ENCODE assay signal across 9 cellular contexts in the genomic region with DNA sequence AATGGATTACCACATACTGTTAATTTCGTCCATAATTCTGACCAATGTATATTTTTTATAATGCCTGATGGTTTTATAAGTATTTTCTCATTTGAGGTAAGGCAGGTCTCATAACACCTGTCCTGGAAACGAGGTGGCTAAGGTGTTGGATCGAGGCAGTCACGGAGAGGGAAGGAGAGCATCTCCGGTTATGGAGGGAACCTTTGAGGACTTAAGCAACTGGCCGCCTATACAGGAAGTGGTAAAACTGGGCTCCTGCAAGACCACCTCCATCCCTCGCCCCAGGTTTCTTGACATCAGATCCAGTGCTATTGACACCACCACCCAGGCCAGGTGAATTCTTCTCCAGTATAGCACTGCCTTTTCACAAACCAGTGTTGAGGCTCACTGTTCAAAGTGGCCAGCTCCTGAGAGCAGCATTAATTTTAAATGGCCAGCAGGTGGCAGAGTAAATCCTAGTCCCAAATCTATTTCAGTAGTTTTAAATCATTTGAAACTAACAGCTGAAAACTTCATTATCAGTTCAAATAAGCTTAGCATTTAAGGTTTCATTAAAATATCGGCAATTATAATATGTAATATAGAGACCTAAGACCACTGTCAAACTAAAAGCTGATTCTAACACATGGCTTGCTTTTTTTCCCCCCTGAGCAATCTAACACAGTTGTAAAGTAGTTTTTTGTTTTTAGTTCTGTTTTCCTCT.
DNase-seq lines count a peak whose midpoint lies in the region; ATAC-seq, FAIRE-seq and TF ChIP-seq lines count a peak whose summit lies in the region.
"Had no signal": no experiment of that assay in that cellular context is flagged by ENCODE, and none has a peak within 500 bp of the region (broad histone marks: within the 10 kb centered on the region; RNA-seq: fewer than 3 reads in every experiment).

No MANE protein-coding gene starts in this region.

- RAD21 ChIA-PET in GM12878 (lab: Charles Lee; ENCODE audit: unreplicated experiment) = interaction anchor here (0.7 to 3.7 kb wide), 17 partner anchors 10 to 680 kb away, joined by 3 to 40 read pairs (median 4); no protein-coding TSS in a partner anchor

- H3K4me1 ChIP-seq in GM12878 (ENCODE audit: control insufficient read depth, insufficient read depth, low read length) = no peaks in the 10 kb centered on the region

- H4K20me1 ChIP-seq in GM12878 (ENCODE audit: control insufficient read depth, insufficient read depth) = no peaks in the 10 kb centered on the region

- intact Hi-C loops in GM12878 (cut with micrococcal nuclease; ENCODE audit: unreplicated experiment) = loop anchor here (1.0 kb wide), 2 partner anchors 212 to 902 kb away; no protein-coding TSS in a partner anchor

- no peak overlapping the region for H3K27ac Mint-ChIP-seq in stimulated activated effector memory CD8-positive, alpha-beta T cell treated with anti-CD3 and anti-CD28 coated beads, Interleukin-12 subunit alpha, Interleukin-12 subunit beta, amount 100 ng/mL, for 72 hours

- DNase-seq in AG10803 (ENCODE audit: low read depth) (peak; percentile 56), NCI-H345 treated with DMSO at 0.1 percent for 48 hours (lab: John Stamatoyannopoulos, UW; ENCODE audit: unreplicated experiment) (peak; percentile 77), GM12878 (ENCODE audit: low read depth, low spot score) (no peak), iPS-NIHi7 (ENCODE audit: extremely low spot score) (peak; percentile 73)
- DNase-seq in stimulated activated effector memory CD8-positive, alpha-beta T cell treated with anti-CD3 and anti-CD28 coated beads, Interleukin-12 subunit alpha, Interleukin-12 subunit beta, amount 100 ng/mL, for 72 hours (ENCODE audit: low spot score in 2 of 2) = no peak

- no peaks in the 10 kb centered on the region for H3K36me3 Mint-ChIP-seq in stimulated activated effector memory CD8-positive, alpha-beta T cell treated with anti-CD3 and anti-CD28 coated beads, Interleukin-12 subunit alpha, Interleukin-12 subunit beta, amount 100 ng/mL, for 72 hours
- H3K36me3 Mint-ChIP-seq: IgD-negative memory B cell had no signal

- TF ChIP-seq EP300 in GM12878 (IDR thresholded peaks at IDR 0.05; ENCODE audit: borderline replicate concordance in 1 of 2, control insufficient read depth in 1 of 2, low read depth in 2 of 2, low read length in 2 of 2) = no peak

- no peak overlapping the region for H3K27ac ChIP-seq in GM12878 (ENCODE audit: control insufficient read depth, insufficient read depth)

- peak; percentile 65 for ATAC-seq in HG03175 (IDR thresholded peaks at IDR 0.05; ENCODE audit: unreplicated experiment)
- ATAC-seq in GM12878 = peak; percentile 81
- peak; percentile 50 for ATAC-seq in stimulated activated effector memory CD8-positive, alpha-beta T cell treated with anti-CD3 and anti-CD28 coated beads, Interleukin-12 subunit alpha, Interleukin-12 subunit beta, amount 100 ng/mL, for 72 hours
- no peak for ATAC-seq in GM21717 (IDR thresholded peaks at IDR 0.05; ENCODE audit: unreplicated experiment)

- BruUV-seq in GM12878 (replicated peaks; lab: Mats Ljungman, UMichigan) = no TSS peak

- no peaks in the 10 kb centered on the region for H3K36me3 ChIP-seq in GM12878 (ENCODE audit: control insufficient read depth in 2 of 2, insufficient read depth in 2 of 2, low read length in 1 of 2)

- SMC1A ChIA-PET in GM12878 (lab: Charles Lee; ENCODE audit: uncharacterized antibody, unreplicated experiment) = interaction anchor here (0.7 to 6.3 kb wide), 29 partner anchors 10 to 902 kb away, joined by 3 to 105 read pairs (median 4); no protein-coding TSS in a partner anchor

- H3K4me3 ChIP-seq in AG10803 (ENCODE audit: low read length) = no peak overlapping the region
- no peak overlapping the region for H3K4me3 ChIP-seq in GM12878

- CTCF ChIA-PET in GM12878 (lab: Yijun Ruan, JAX) = interaction anchor here (0.6 to 8.5 kb wide), 60 partner anchors 8 to 906 kb away, joined by 3 to 170 read pairs (median 4); no protein-coding TSS in a partner anchor

- no peak for FAIRE-seq in GM12878 (lab: Jason Lieb, UNC)

- H3K4me1 Mint-ChIP-seq in stimulated activated effector memory CD8-positive, alpha-beta T cell treated with anti-CD3 and anti-CD28 coated beads, Interleukin-12 subunit alpha, Interleukin-12 subunit beta, amount 100 ng/mL, for 72 hours = peaks cover 4% of the 10 kb centered on the region

- POLR2A ChIA-PET in GM12878 (lab: Charles Lee) = interaction anchor here (0.5 to 1.6 kb wide), 4 partner anchors 12 to 387 kb away, joined by 3 to 4 read pairs (median 4); a partner anchor contains a TSS

- no peak overlapping the region for H3K9ac ChIP-seq in GM12878 (ENCODE audit: control insufficient read depth, insufficient read depth, low read length)

- no peaks in the 10 kb centered on the region for H3K27me3 ChIP-seq in GM12878 (replicated peaks in 1 of 2; ENCODE audit: control insufficient read depth in 2 of 2, insufficient read depth in 2 of 2, low read length in 1 of 2)

- 53% methylated on average over 8 of the region's 8 CpGs for WGBS in GM12878 (ENCODE audit: insufficient coverage, insufficient replicate concordance, low lambda C conversion rate, missing lambda C conversion rate)

- TF ChIP-seq CTCF in AG10803 (conservative IDR thresholded peaks at IDR 0.05; ENCODE audit: low read length) (peak; percentile 72), GM12872 (IDR thresholded peaks at IDR 0.05; ENCODE audit: insufficient read depth, low read depth, low read length) (peak; percentile 55), GM12878 (IDR thresholded peaks at IDR 0.05 in 2 of 3, conservative IDR thresholded peaks at IDR 0.05 in 1 of 3; ENCODE audit: control insufficient read depth in 2 of 3, extremely low read depth in 1 of 3, insufficient read depth in 1 of 3, low read depth in 3 of 3, low read length in 3 of 3) (peak; percentile 41 to 70 (median 65); a peak in 5 of 6 replicates)

- no peak overlapping the region for H2AFZ ChIP-seq in GM12878 (ENCODE audit: control insufficient read depth, low read depth, low read length)

- no peaks in the 10 kb centered on the region for H3K9me3 ChIP-seq in GM12878 (replicated peaks; ENCODE audit: control insufficient read depth, insufficient read depth, low read length)

- H3K9me3 Mint-ChIP-seq in stimulated activated effector memory CD8-positive, alpha-beta T cell treated with anti-CD3 and anti-CD28 coated beads, Interleukin-12 subunit alpha, Interleukin-12 subunit beta, amount 100 ng/mL, for 72 hours = no peaks in the 10 kb centered on the region
- H3K9me3 Mint-ChIP-seq: IgD-negative memory B cell had no signal

- in situ Hi-C loops in GM12878 (cut with MboI) = loop anchor here (5.0 to 10.0 kb wide), 2 partner anchors 212 to 905 kb away; no protein-coding TSS in a partner anchor

- H3K4me2 ChIP-seq in GM12878 (ENCODE audit: control insufficient read depth, insufficient read depth) = no peak overlapping the region

- no peak for TF ChIP-seq POLR2A in GM12878 (IDR thresholded peaks at IDR 0.05; ENCODE audit: low read depth, low read length)

- TF ChIP-seq RAD21 in GM12878 (IDR thresholded peaks at IDR 0.05; ENCODE audit: insufficient read depth, low read depth, low read length) = peak; percentile 66

- no peak overlapping the region for H3K4me3 Mint-ChIP-seq in stimulated activated effector memory CD8-positive, alpha-beta T cell treated with anti-CD3 and anti-CD28 coated beads, Interleukin-12 subunit alpha, Interleukin-12 subunit beta, amount 100 ng/mL, for 72 hours
- H3K4me3 Mint-ChIP-seq: IgD-negative memory B cell had no signal

- no peaks in the 10 kb centered on the region for H3K79me2 ChIP-seq in GM12878 (ENCODE audit: control insufficient read depth, insufficient read depth, low read length)

TF ChIP-seq in GM12878, 131 proteins besides CTCF, POLR2A, EP300 and RAD21:
- TF ChIP-seq SMC3 (IDR thresholded peaks at IDR 0.05; ENCODE audit: borderline replicate concordance, low read length) (peak; percentile 64), MEF2A (IDR thresholded peaks at IDR 0.05; ENCODE audit: insufficient read depth, low read depth, low read length) (0 out of 2 replicates have a peak, but pooled peaks have one; percentile 45), WRNIP1 (IDR thresholded peaks at IDR 0.05; ENCODE audit: borderline replicate concordance, low read depth, low read length) (no peak)

Comparison
In these comparisons a context has a peak if more than half of its experiments do, and no peak if none do; other contexts are left out.
1. DNase-seq: peak in AG10803 (single experiment), NCI-H345 treated with DMSO at 0.1 percent for 48 hours (single experiment) and iPS-NIHi7 (single experiment); none in GM12878 (single experiment) and stimulated activated effector memory CD8-positive, alpha-beta T cell treated with anti-CD3 and anti-CD28 coated beads, Interleukin-12 subunit alpha, Interleukin-12 subunit beta, amount 100 ng/mL, for 72 hours (0 of 2).
2. Peak in every context shown above with its lines, with median percentiles within 50 percentile points of each other: CTCF ChIP-seq.